In genomic region chr17:81813861-81814683, GRCh38 we compare ENCODE assay signal across 24 cellular contexts. TPM values are rescaled to one million over a fixed set of nuclear protein-coding genes. Genes with fewer than 3 reads are reported as not detected.
A peak's percentile ranks its signal among the peaks of the same experiment; 100 is the strongest.
DNase-seq lines count a peak whose midpoint lies in the region; ATAC-seq, FAIRE-seq and TF ChIP-seq lines count a peak whose summit lies in the region.
"Had no signal": no experiment of that assay in that cellular context is flagged by ENCODE, and none has a peak within 500 bp of the region (broad histone marks: within the 10 kb centered on the region; RNA-seq: fewer than 3 reads in every experiment).

No MANE protein-coding gene starts in this region.

- no peaks in the 10 kb centered on the region for H3K79me2 ChIP-seq in HepG2 (ENCODE audit: insufficient read depth, low read length)

- H3K27me3 ChIP-seq in duodenal mucosa (ENCODE audit: control insufficient read depth in 1 of 2, insufficient read depth in 2 of 2, low read length in 2 of 2) (peaks cover 0 to 14% of the 10 kb centered on the region in 2 donors), HepG2 (ENCODE audit: control insufficient read depth in 1 of 2, insufficient read depth in 2 of 2, low read length in 2 of 2) (peaks cover 9 to 28% of the 10 kb centered on the region in 2 experiments; a peak in 4 of 5 replicates), gastroesophageal sphincter (peaks cover 92% of the 10 kb centered on the region)

- H4K20me1 ChIP-seq in HepG2 (ENCODE audit: insufficient read depth, low read length), result no peaks in the 10 kb centered on the region

- no peak for TF ChIP-seq RAD21 in HepG2 (CRISPR knock-in tag; IDR thresholded peaks at IDR 0.05)

- intact Hi-C loops in HepG2 (cut with micrococcal nuclease; ENCODE audit: unreplicated experiment), result no loop called here

- no TSS peak for BruUV-seq in HepG2 (replicated peaks; lab: Mats Ljungman, UMichigan)

- TF ChIP-seq CTCF in HEK293 (tag by site-specific recombination; IDR thresholded peaks at IDR 0.05), result no peak
- no peak; the same call in 1 of the 2 replicates for TF ChIP-seq CTCF in HepG2 (CRISPR knock-in tag; IDR thresholded peaks at IDR 0.05)
- TF ChIP-seq CTCF in gastroesophageal sphincter (IDR thresholded peaks at IDR 0.05), result no peak

- POLR2A ChIA-PET in HEK293 (lab: Yijun Ruan, JAX), result interaction anchor here (0.6 to 1.3 kb wide), 2 partner anchors 19 to 30 kb away, joined by 3 to 4 read pairs; partner anchors contain the start of gene MCRIP1
- POLR2A ChIA-PET in HepG2 (lab: Yijun Ruan, JAX), result interaction anchor here (1.1 to 1.8 kb wide), 4 partner anchors 9 to 79 kb away, joined by 3 to 7 read pairs (median 4); partner anchors contain the start of gene MCRIP1

- no peak overlapping the region for H3K27ac ChIP-seq in HEK293 (ENCODE audit: extremely low read depth, low read depth, low read length)
- H3K27ac ChIP-seq in duodenal mucosa (ENCODE audit: low read depth, low read length), result peak overlapping the region; percentile 32
- H3K27ac ChIP-seq in HepG2 (ENCODE audit: extremely low read length, insufficient read depth, low read length), result no peak overlapping the region
- no peak overlapping the region for H3K27ac ChIP-seq in gastroesophageal sphincter
- H3K27ac ChIP-seq: HL-60 had no signal

- H3K4me1 ChIP-seq in HEK293 (ENCODE audit: control insufficient read depth, insufficient read depth, low read length), result peaks cover 11% of the 10 kb centered on the region
- H3K4me1 ChIP-seq in duodenal mucosa (ENCODE audit: control insufficient read depth in 1 of 2, insufficient read depth in 2 of 2, low read length in 2 of 2), result peaks cover 6 to 7% of the 10 kb centered on the region in 2 donors
- H3K4me1 ChIP-seq in HepG2 (ENCODE audit: insufficient read depth, low read length), result peaks cover 36% of the 10 kb centered on the region
- no peaks in the 10 kb centered on the region for H3K4me1 ChIP-seq in gastroesophageal sphincter

- TF ChIP-seq EP300 in HepG2 (IDR thresholded peaks at IDR 0.05; ENCODE audit: low read depth in 2 of 2, low read length in 2 of 2) (no peak), HepG2 (CRISPR knock-in tag; IDR thresholded peaks at IDR 0.05; ENCODE audit: borderline replicate concordance) (no peak), gastroesophageal sphincter (IDR thresholded peaks at IDR 0.05) (no peak)

- in situ Hi-C loops in HepG2 (cut with HindIII; ENCODE audit: extremely low pct_ligation_motif_present, low pct_unique_long_range_greater_than_20kb), result no loop called here

- TF ChIP-seq POLR2A in HepG2 (IDR thresholded peaks at IDR 0.05; ENCODE audit: insufficient read depth in 1 of 2, low read depth in 2 of 2, low read length in 2 of 2) (no peak), gastroesophageal sphincter (IDR thresholded peaks at IDR 0.05) (no peak)

- FAIRE-seq in HepG2 (lab: Jason Lieb, UNC), result no peak
- FAIRE-seq: A549, GM12878 had no signal

- DNase-seq in HepG2 (ENCODE audit: low spot score) (no peak), 8988T (no peak)
- DNase-seq: AML-193; CD8-positive, alpha-beta memory T cell; DMS 273 treated with DMSO at 0.1 percent for 48 hours; DMS53; DND-41; EL; H9; Karpas-422; KBM-7 had no signal

- CTCF ChIA-PET in HEK293 (lab: Yijun Ruan, JAX), result interaction anchor here (0.6 to 0.8 kb wide), 3 partner anchors 11 to 208 kb away, joined by 3 read pairs; no protein-coding TSS in a partner anchor
- CTCF ChIA-PET in HepG2 (lab: Yijun Ruan, JAX; ENCODE audit: low intra/inter-chr PET ratio, low total read pairs), result no interaction called here

- H3K36me3 ChIP-seq in HEK293 (ENCODE audit: control insufficient read depth in 2 of 2, insufficient read depth in 1 of 2, low read length in 2 of 2), result no peaks in the 10 kb centered on the region
- H3K36me3 ChIP-seq in duodenal mucosa (ENCODE audit: control insufficient read depth in 1 of 2, insufficient read depth in 2 of 2, low read length in 2 of 2), result no peaks in the 10 kb centered on the region
- H3K36me3 ChIP-seq in HepG2 (replicated peaks in 1 of 2; ENCODE audit: control insufficient read depth in 1 of 2, insufficient read depth in 2 of 2, low read length in 2 of 2), result no peaks in the 10 kb centered on the region
- no peaks in the 10 kb centered on the region for H3K36me3 ChIP-seq in gastroesophageal sphincter

- H3K9me3 ChIP-seq in HEK293 (ENCODE audit: control insufficient read depth, insufficient read depth, low read depth, low read length), result no peaks in the 10 kb centered on the region
- no peaks in the 10 kb centered on the region for H3K9me3 ChIP-seq in duodenal mucosa (ENCODE audit: control insufficient read depth in 1 of 2, low read length in 2 of 2)
- H3K9me3 ChIP-seq in HepG2 (ENCODE audit: low read length), result no peaks in the 10 kb centered on the region
- no peaks in the 10 kb centered on the region for H3K9me3 ChIP-seq in gastroesophageal sphincter
- H3K9me3 ChIP-seq: A549 had no signal

- ATAC-seq in HepG2 (no peak), GM21619 (IDR thresholded peaks at IDR 0.05; ENCODE audit: unreplicated experiment) (no peak), gastroesophageal sphincter (no peak), HG02852 (IDR thresholded peaks at IDR 0.05; ENCODE audit: unreplicated experiment) (no peak)
- ATAC-seq: GM12878 had no signal

- no peak overlapping the region for H3K9ac ChIP-seq in duodenal mucosa (ENCODE audit: low read depth in 1 of 2, low read length in 2 of 2)
- no peak overlapping the region for H3K9ac ChIP-seq in HepG2 (ENCODE audit: insufficient read depth, low read depth, low read length)

- no peak overlapping the region for H2AFZ ChIP-seq in HepG2 (ENCODE audit: low read length)
- H2AFZ ChIP-seq: GM23338 had no signal

- WGBS in HepG2 (ENCODE audit: low lambda C conversion rate), result 74% methylated on average over 30 of the region's 41 CpGs
- WGBS in gastroesophageal sphincter (ENCODE audit: low coverage in 1 of 2), 2 donors, result 40% methylated on average over 1 of the region's 41 CpGs; no CpG with 5 or more reads in 1 of the 2 donors

- H3K4me3 ChIP-seq in HEK293 (ENCODE audit: low read depth, low read length), result no peak overlapping the region
- no peak overlapping the region for H3K4me3 ChIP-seq in duodenal mucosa (ENCODE audit: low read depth in 1 of 2, low read length in 2 of 2)
- no peak overlapping the region for H3K4me3 ChIP-seq in HepG2 (replicated peaks in 1 of 3; ENCODE audit: insufficient read depth in 1 of 3, low read depth in 2 of 3, low read length in 3 of 3)
- H3K4me3 ChIP-seq in gastroesophageal sphincter, result no peak overlapping the region
- H3K4me3 ChIP-seq: A549, GM12878, GM23338 had no signal

- no peak overlapping the region for H3K4me2 ChIP-seq in HepG2 (ENCODE audit: low read depth, low read length)
- H3K4me2 ChIP-seq: GM23338 had no signal

RNA-seq across cellular contexts. Expression of gene GCGR, which starts 10.1 kb away (rescaled TPM):
- total RNA-seq in HepG2 (2016; rRNA removed; fragmentation: Illumina TruSeq; extraction: Trizol) (0.13 TPM in 1 of 2 replicates, not detected in the other), gastroesophageal sphincter (under 1 TPM in 1 of 4 donors, not detected in 3; 0.47 TPM)
- total RNA-seq in HepG2 (2016; cell fraction: cytosol; rRNA removed; fragmentation: Illumina TruSeq; extraction: Trizol; ENCODE audit: low read depth), result not detected in 2 replicates
- 0.15 TPM in 1 of 2 replicates, not detected in the other for total RNA-seq in HepG2 (2016; cell fraction: insoluble cytoplasmic fraction; rRNA removed; fragmentation: Illumina TruSeq; extraction: Trizol)
- total RNA-seq in HepG2 (2016; cell fraction: membrane; rRNA removed; fragmentation: Illumina TruSeq; extraction: Trizol), result not detected in 2 replicates
- total RNA-seq in HepG2 (2016; cell fraction: nucleus; rRNA removed; fragmentation: Illumina TruSeq; extraction: Trizol), result 0.31 TPM in 1 of 2 replicates, not detected in the other
- 0.04 and 0.27 TPM in 2 replicates for polyA plus RNA-seq in HepG2 (2011; rRNA removed)
- polyA plus RNA-seq in HepG2 (2011; cell fraction: cytosol; rRNA removed), result 0.10 and 0.12 TPM in 2 replicates
- polyA plus RNA-seq in HepG2 (2011; cell fraction: nucleus; rRNA removed), result 4.7 and 5.5 TPM in 2 replicates
- polyA plus RNA-seq in HepG2 (2012), result 0.07 and 0.27 TPM in 2 replicates
- not detected in 2 replicates for polyA plus RNA-seq in HepG2 (2016; cell fraction: cytosol; fragmentation: Illumina TruSeq; extraction: Trizol; ENCODE audit: low read depth)
- polyA plus RNA-seq in HepG2 (2016; cell fraction: insoluble cytoplasmic fraction; fragmentation: Illumina TruSeq; extraction: Trizol; ENCODE audit: low read depth), result not detected in 2 replicates
- polyA plus RNA-seq in HepG2 (2016; cell fraction: membrane; fragmentation: Illumina TruSeq; extraction: Trizol; ENCODE audit: low read depth), result not detected in 2 replicates
- 0.31 and 0.60 TPM in 2 replicates for polyA plus RNA-seq in HepG2 (2016; cell fraction: nucleus; fragmentation: Illumina TruSeq; extraction: Trizol; ENCODE audit: insufficient read depth, low read depth)
- polyA minus RNA-seq in HepG2 (2011; rRNA and poly(A)+ RNA removed; ENCODE audit: low replicate concordance), result 0.14 and 0.26 TPM in 2 replicates
- polyA minus RNA-seq in HepG2 (2011; cell fraction: cytosol; rRNA and poly(A)+ RNA removed), result not detected in 2 replicates
- 0.52 and 0.87 TPM in 2 replicates for polyA minus RNA-seq in HepG2 (2011; cell fraction: nucleus; rRNA and poly(A)+ RNA removed)
- total RNA-seq: CD8-positive, alpha-beta memory T cell; GM12878; HT1080 had no signal
- polyA plus RNA-seq: BJ; CD8-positive, alpha-beta memory T cell; GM12878; IgD-negative memory B cell had no signal

RNA-seq across cellular contexts. Expression of gene MCRIP1, which starts 19.0 kb away (rescaled TPM):
- 76.1 and 84.9 TPM in 2 replicates for total RNA-seq in HepG2 (2016; rRNA removed; fragmentation: Illumina TruSeq; extraction: Trizol)
- 74.8 and 93.7 TPM in 2 replicates for total RNA-seq in HepG2 (2016; cell fraction: cytosol; rRNA removed; fragmentation: Illumina TruSeq; extraction: Trizol; ENCODE audit: low read depth)
- 73.6 and 90.1 TPM in 2 replicates for total RNA-seq in HepG2 (2016; cell fraction: insoluble cytoplasmic fraction; rRNA removed; fragmentation: Illumina TruSeq; extraction: Trizol)
- 97.9 and 116 TPM in 2 replicates for total RNA-seq in HepG2 (2016; cell fraction: membrane; rRNA removed; fragmentation: Illumina TruSeq; extraction: Trizol)
- total RNA-seq in HepG2 (2016; cell fraction: nucleus; rRNA removed; fragmentation: Illumina TruSeq; extraction: Trizol), result 29.3 and 32.8 TPM in 2 replicates
- 79.7 and 113 TPM in 2 replicates for polyA plus RNA-seq in HepG2 (2011; rRNA removed)
- polyA plus RNA-seq in HepG2 (2011; cell fraction: cytosol; rRNA removed), result 95.7 and 150 TPM in 2 replicates
- polyA plus RNA-seq in HepG2 (2011; cell fraction: nucleus; rRNA removed), result 122 and 140 TPM in 2 replicates
- 44.7 and 56.7 TPM in 2 replicates for polyA plus RNA-seq in HepG2 (2012)
- polyA plus RNA-seq in HepG2 (2016; cell fraction: cytosol; fragmentation: Illumina TruSeq; extraction: Trizol; ENCODE audit: low read depth), result 77.4 and 92.8 TPM in 2 replicates
- polyA plus RNA-seq in HepG2 (2016; cell fraction: insoluble cytoplasmic fraction; fragmentation: Illumina TruSeq; extraction: Trizol; ENCODE audit: low read depth), result 75.3 and 82.0 TPM in 2 replicates
- polyA plus RNA-seq in HepG2 (2016; cell fraction: membrane; fragmentation: Illumina TruSeq; extraction: Trizol; ENCODE audit: low read depth), result 86.8 and 108 TPM in 2 replicates
- polyA plus RNA-seq in HepG2 (2016; cell fraction: nucleus; fragmentation: Illumina TruSeq; extraction: Trizol; ENCODE audit: insufficient read depth, low read depth), result 63.7 and 68.1 TPM in 2 replicates
- 1.6 and 50.7 TPM in 2 replicates for polyA minus RNA-seq in HepG2 (2011; rRNA and poly(A)+ RNA removed; ENCODE audit: low replicate concordance)
- polyA minus RNA-seq in HepG2 (2011; cell fraction: cytosol; rRNA and poly(A)+ RNA removed), result 39.9 and 44.0 TPM in 2 replicates
- polyA minus RNA-seq in HepG2 (2011; cell fraction: nucleus; rRNA and poly(A)+ RNA removed), result 12.4 and 13.7 TPM in 2 replicates
- total RNA-seq in gastroesophageal sphincter, result 100 to 1,000 TPM in 1 of 4 donors, 10 to 100 TPM in 3; 70.4 to 131 (median 85.9) TPM

RNA-seq across cellular contexts. Expression of gene PPP1R27, which starts 20.8 kb away (rescaled TPM):
- total RNA-seq in HepG2 (2016; rRNA removed; fragmentation: Illumina TruSeq; extraction: Trizol) (0.69 and 1.00 TPM in 2 replicates), gastroesophageal sphincter (not detected)
- 0.71 and 2.3 TPM in 2 replicates for total RNA-seq in HepG2 (2016; cell fraction: cytosol; rRNA removed; fragmentation: Illumina TruSeq; extraction: Trizol; ENCODE audit: low read depth)
- 1.3 TPM in 1 of 2 replicates, not detected in the other for total RNA-seq in HepG2 (2016; cell fraction: insoluble cytoplasmic fraction; rRNA removed; fragmentation: Illumina TruSeq; extraction: Trizol)
- 1.00 and 1.2 TPM in 2 replicates for total RNA-seq in HepG2 (2016; cell fraction: membrane; rRNA removed; fragmentation: Illumina TruSeq; extraction: Trizol)
- total RNA-seq in HepG2 (2016; cell fraction: nucleus; rRNA removed; fragmentation: Illumina TruSeq; extraction: Trizol), result 0.91 and 1.8 TPM in 2 replicates
- polyA plus RNA-seq in HepG2 (2011; rRNA removed), result 0.17 and 0.33 TPM in 2 replicates
- 0.55 and 1.1 TPM in 2 replicates for polyA plus RNA-seq in HepG2 (2011; cell fraction: cytosol; rRNA removed)
- 1.6 and 2.8 TPM in 2 replicates for polyA plus RNA-seq in HepG2 (2011; cell fraction: nucleus; rRNA removed)
- polyA plus RNA-seq in HepG2 (2012), result 0.34 and 0.52 TPM in 2 replicates
- polyA plus RNA-seq in HepG2 (2016; cell fraction: cytosol; fragmentation: Illumina TruSeq; extraction: Trizol; ENCODE audit: low read depth), result 0.57 and 1.0 TPM in 2 replicates
- polyA plus RNA-seq in HepG2 (2016; cell fraction: insoluble cytoplasmic fraction; fragmentation: Illumina TruSeq; extraction: Trizol; ENCODE audit: low read depth), result 1.7 TPM in 1 of 2 replicates, not detected in the other
- 0.56 TPM in 1 of 2 replicates, not detected in the other for polyA plus RNA-seq in HepG2 (2016; cell fraction: membrane; fragmentation: Illumina TruSeq; extraction: Trizol; ENCODE audit: low read depth)
- 2.1 TPM in 1 of 2 replicates, not detected in the other for polyA plus RNA-seq in HepG2 (2016; cell fraction: nucleus; fragmentation: Illumina TruSeq; extraction: Trizol; ENCODE audit: insufficient read depth, low read depth)
- polyA minus RNA-seq in HepG2 (2011; rRNA and poly(A)+ RNA removed; ENCODE audit: low replicate concordance), result 0.09 and 0.88 TPM in 2 replicates
- polyA minus RNA-seq in HepG2 (2011; cell fraction: cytosol; rRNA and poly(A)+ RNA removed), result not detected in 2 replicates
- 1.9 TPM in 1 of 2 replicates, not detected in the other for polyA minus RNA-seq in HepG2 (2011; cell fraction: nucleus; rRNA and poly(A)+ RNA removed)
- total RNA-seq: CD8-positive, alpha-beta memory T cell; G401; GM23338 had no signal
- polyA plus RNA-seq: BJ; CD8-positive, alpha-beta memory T cell; IgD-negative memory B cell had no signal

RNA-seq across cellular contexts. Expression of gene P4HB, which starts 46.3 kb away (rescaled TPM):
- 337 and 782 TPM in 2 replicates for total RNA-seq in HepG2 (2016; rRNA removed; fragmentation: Illumina TruSeq; extraction: Trizol)
- total RNA-seq in HepG2 (2016; cell fraction: cytosol; rRNA removed; fragmentation: Illumina TruSeq; extraction: Trizol; ENCODE audit: low read depth), result 162 and 167 TPM in 2 replicates
- 282 and 813 TPM in 2 replicates for total RNA-seq in HepG2 (2016; cell fraction: insoluble cytoplasmic fraction; rRNA removed; fragmentation: Illumina TruSeq; extraction: Trizol)
- total RNA-seq in HepG2 (2016; cell fraction: membrane; rRNA removed; fragmentation: Illumina TruSeq; extraction: Trizol), result 299 and 300 TPM in 2 replicates
- 801 and 884 TPM in 2 replicates for total RNA-seq in HepG2 (2016; cell fraction: nucleus; rRNA removed; fragmentation: Illumina TruSeq; extraction: Trizol)
- 181 and 185 TPM in 2 replicates for polyA plus RNA-seq in HepG2 (2011; rRNA removed)
- polyA plus RNA-seq in HepG2 (2011; cell fraction: cytosol; rRNA removed), result 150 and 176 TPM in 2 replicates
- polyA plus RNA-seq in HepG2 (2011; cell fraction: nucleus; rRNA removed), result 517 and 557 TPM in 2 replicates
- polyA plus RNA-seq in HepG2 (2012), result 1,462 and 1,524 TPM in 2 replicates
- 236 TPM in 2 replicates for polyA plus RNA-seq in HepG2 (2016; cell fraction: cytosol; fragmentation: Illumina TruSeq; extraction: Trizol; ENCODE audit: low read depth)
- polyA plus RNA-seq in HepG2 (2016; cell fraction: insoluble cytoplasmic fraction; fragmentation: Illumina TruSeq; extraction: Trizol; ENCODE audit: low read depth), result 494 and 566 TPM in 2 replicates
- 378 and 399 TPM in 2 replicates for polyA plus RNA-seq in HepG2 (2016; cell fraction: membrane; fragmentation: Illumina TruSeq; extraction: Trizol; ENCODE audit: low read depth)
- polyA plus RNA-seq in HepG2 (2016; cell fraction: nucleus; fragmentation: Illumina TruSeq; extraction: Trizol; ENCODE audit: insufficient read depth, low read depth), result 2,290 and 2,428 TPM in 2 replicates
- polyA minus RNA-seq in HepG2 (2011; rRNA and poly(A)+ RNA removed; ENCODE audit: low replicate concordance), result 90.8 and 213 TPM in 2 replicates
- polyA minus RNA-seq in HepG2 (2011; cell fraction: cytosol; rRNA and poly(A)+ RNA removed), result 303 and 378 TPM in 2 replicates
- 250 and 278 TPM in 2 replicates for polyA minus RNA-seq in HepG2 (2011; cell fraction: nucleus; rRNA and poly(A)+ RNA removed)
- 100 to 1,000 TPM; 257 to 365 (median 324) TPM for total RNA-seq in gastroesophageal sphincter

RNA-seq across cellular contexts. Expression of gene ARHGDIA, which starts 57.1 kb away (rescaled TPM):
- total RNA-seq in HepG2 (2016; rRNA removed; fragmentation: Illumina TruSeq; extraction: Trizol) (64.0 and 120 TPM in 2 replicates), gastroesophageal sphincter (100 to 1,000 TPM; 120 to 219 (median 169) TPM)
- 25.7 and 26.7 TPM in 2 replicates for total RNA-seq in HepG2 (2016; cell fraction: cytosol; rRNA removed; fragmentation: Illumina TruSeq; extraction: Trizol; ENCODE audit: low read depth)
- total RNA-seq in HepG2 (2016; cell fraction: insoluble cytoplasmic fraction; rRNA removed; fragmentation: Illumina TruSeq; extraction: Trizol), result 73.7 and 111 TPM in 2 replicates
- total RNA-seq in HepG2 (2016; cell fraction: membrane; rRNA removed; fragmentation: Illumina TruSeq; extraction: Trizol), result 68.1 and 73.5 TPM in 2 replicates
- 66.3 and 84.1 TPM in 2 replicates for total RNA-seq in HepG2 (2016; cell fraction: nucleus; rRNA removed; fragmentation: Illumina TruSeq; extraction: Trizol)
- polyA plus RNA-seq in HepG2 (2011; rRNA removed), result 40.0 and 52.1 TPM in 2 replicates
- 61.3 and 96.2 TPM in 2 replicates for polyA plus RNA-seq in HepG2 (2011; cell fraction: cytosol; rRNA removed)
- polyA plus RNA-seq in HepG2 (2011; cell fraction: nucleus; rRNA removed), result 174 and 191 TPM in 2 replicates
- polyA plus RNA-seq in HepG2 (2012), result 159 and 169 TPM in 2 replicates
- polyA plus RNA-seq in HepG2 (2016; cell fraction: cytosol; fragmentation: Illumina TruSeq; extraction: Trizol; ENCODE audit: low read depth), result 89.7 and 102 TPM in 2 replicates
- 221 and 287 TPM in 2 replicates for polyA plus RNA-seq in HepG2 (2016; cell fraction: insoluble cytoplasmic fraction; fragmentation: Illumina TruSeq; extraction: Trizol; ENCODE audit: low read depth)
- 171 and 188 TPM in 2 replicates for polyA plus RNA-seq in HepG2 (2016; cell fraction: membrane; fragmentation: Illumina TruSeq; extraction: Trizol; ENCODE audit: low read depth)
- polyA plus RNA-seq in HepG2 (2016; cell fraction: nucleus; fragmentation: Illumina TruSeq; extraction: Trizol; ENCODE audit: insufficient read depth, low read depth), result 248 and 249 TPM in 2 replicates
- polyA minus RNA-seq in HepG2 (2011; rRNA and poly(A)+ RNA removed; ENCODE audit: low replicate concordance), result 35.7 and 46.7 TPM in 2 replicates
- polyA minus RNA-seq in HepG2 (2011; cell fraction: cytosol; rRNA and poly(A)+ RNA removed), result 54.0 and 54.8 TPM in 2 replicates
- polyA minus RNA-seq in HepG2 (2011; cell fraction: nucleus; rRNA and poly(A)+ RNA removed), result 52.7 and 57.6 TPM in 2 replicates
